ENCODE assay signal across 20 cellular contexts in the genomic region with DNA sequence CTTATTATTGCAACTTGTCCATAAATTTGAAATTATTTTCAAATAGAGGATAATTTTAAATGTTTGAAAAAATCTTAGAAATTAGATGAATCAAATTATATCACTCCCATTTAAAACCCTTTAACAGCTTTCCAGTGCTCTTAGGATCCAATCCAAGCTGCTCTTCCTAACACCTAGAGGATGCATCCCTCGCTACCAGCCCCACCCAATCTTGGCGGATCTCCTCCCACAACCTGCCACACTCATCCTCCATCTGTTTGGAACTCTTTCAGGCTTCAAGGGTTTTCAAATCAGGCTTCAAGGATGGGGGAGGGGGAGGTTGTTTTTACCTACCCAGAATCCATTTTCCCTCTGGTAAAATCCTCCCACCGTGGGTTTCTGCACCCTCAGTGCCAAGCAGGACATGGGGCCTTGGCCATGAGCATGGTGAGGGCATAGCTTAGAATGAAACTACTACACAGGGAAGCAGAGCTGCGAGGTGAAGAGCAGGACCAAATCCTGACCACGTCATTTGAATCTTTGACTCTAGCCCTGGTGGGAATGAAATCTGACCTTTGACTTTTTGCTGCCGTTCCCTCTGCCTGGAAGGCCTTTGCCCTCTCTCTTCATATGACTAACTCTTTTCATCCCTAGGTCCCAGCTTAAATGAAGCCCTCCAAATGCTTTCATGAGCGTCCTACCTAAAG.
DNase-seq lines count a peak whose midpoint lies in the region; ATAC-seq and TF ChIP-seq lines count a peak whose summit lies in the region.
"Had no signal": no experiment of that assay in that cellular context is flagged by ENCODE, and none has a peak within 500 bp of the region (broad histone marks: within the 10 kb centered on the region; RNA-seq: fewer than 3 reads in every experiment).

No MANE protein-coding gene starts in this region.

- no peak overlapping the region for H3K9ac ChIP-seq in HCT116 (ENCODE audit: low read length)

- DNase-seq in HCT116 (ENCODE audit: low read depth, low spot score) (no peak), Panc1 (ENCODE audit: low read depth, low spot score) (no peak), left colon (no peak), renal cortical epithelial cell (ENCODE audit: low read depth) (peak; percentile 21), NCI-H2196 (lab: John Stamatoyannopoulos, UW; ENCODE audit: unreplicated experiment) (no peak), upper lobe of left lung (no peak)
- no peak for DNase-seq in effector CD4-positive, alpha-beta T cell
- DNase-seq: activated CD4-positive, alpha-beta T cell treated with anti-CD3 and anti-CD28 coated beads for 4 hours; activated T-cell treated with anti-CD3 and anti-CD28 coated beads, Interleukin-2, amount 50 U/mL, for 4 hours; body of pancreas; CD4-positive, alpha-beta T cell; DMS153; effector CD8-positive, alpha-beta T cell; GF-D8; lower lobe of right lung; NCI-H2107; NCI-H526; T-helper 17 cell had no signal

- no peaks in the 10 kb centered on the region; the same call in 1 of the 2 replicates for H3K9me2 ChIP-seq in HCT116 (ENCODE audit: insufficient read depth)

- POLR2A ChIA-PET in HCT116 (lab: Charles Lee) (no interaction called here), Panc1 (lab: Charles Lee) (no interaction called here)

- in situ Hi-C loops in Panc1 (cut with HindIII; ENCODE audit: low pct_unique_long_range_greater_than_20kb, low sequenced_read_pairs) = no loop called here

- H3K4me2 ChIP-seq in HCT116 (ENCODE audit: low read length) = peak overlapping the region; percentile 60; the same call in 1 of the 2 replicates

- no peaks in the 10 kb centered on the region for H3K36me3 ChIP-seq in HCT116 (ENCODE audit: control insufficient read depth in 1 of 2, insufficient read depth in 2 of 2, low read length in 2 of 2)
- no peaks in the 10 kb centered on the region for H3K36me3 ChIP-seq in Panc1 (ENCODE audit: control insufficient read depth, insufficient read depth, low read length)
- H3K36me3 ChIP-seq in upper lobe of left lung = no peaks in the 10 kb centered on the region
- H3K36me3 ChIP-seq: lower lobe of right lung, neutrophil, tibial nerve had no signal

- BruUV-seq in HCT116 (replicated peaks; lab: Mats Ljungman, UMichigan) (no TSS peak), Panc1 (replicated peaks; lab: Mats Ljungman, UMichigan) (no TSS peak)

- no peaks in the 10 kb centered on the region for H3K79me2 ChIP-seq in HCT116 (ENCODE audit: insufficient read depth, low read length)

- intact Hi-C loops in HCT116 (cut with micrococcal nuclease) (loop anchor here (5.0 kb wide), 1 partner anchor 49 kb away; no protein-coding TSS in a partner anchor), Panc1 (cut with micrococcal nuclease; ENCODE audit: unreplicated experiment) (no loop called here), left colon (cut with DNase I, micrococcal nuclease) (no loop called here)

- no peak for TF ChIP-seq EP300 in upper lobe of left lung (IDR thresholded peaks at IDR 0.05)

- ATAC-seq in HCT116 = no peak
- ATAC-seq in Panc1 = no peak
- ATAC-seq in left colon = peak; percentile 50
- no peak for ATAC-seq in upper lobe of left lung (ENCODE audit: low FRiP score in 2 of 2)
- ATAC-seq: activated T-cell treated with anti-CD3 and anti-CD28 coated beads, Interleukin-2, amount 50 U/mL, for 4 hours; body of pancreas; lower lobe of right lung; T-helper 17 cell had no signal

- no peaks in the 10 kb centered on the region for H4K20me1 ChIP-seq in HCT116 (ENCODE audit: insufficient read depth)

- CTCF ChIA-PET in HCT116 (lab: Charles Lee) (no interaction called here), Panc1 (lab: Charles Lee) (no interaction called here)

- RAD21 ChIA-PET in HCT116 (lab: Charles Lee; ENCODE audit: low non-redundant PET in 1 of 2, low total read pairs in 2 of 2, uncharacterized antibody in 2 of 2, unreplicated experiment in 2 of 2) = no interaction called here

- 68 to 76% methylated on average over 7 of the region's 7 CpGs for WGBS in upper lobe of left lung, 2 donors

- TF ChIP-seq CTCF in HCT116 (IDR thresholded peaks at IDR 0.05 in 2 of 3, conservative IDR thresholded peaks at IDR 0.05 in 1 of 3; ENCODE audit: borderline replicate concordance in 1 of 3, insufficient read depth in 1 of 3, low read depth in 2 of 3, low read length in 2 of 3) = no peak
- TF ChIP-seq CTCF in Panc1 (IDR thresholded peaks at IDR 0.05) = no peak
- no peak for TF ChIP-seq CTCF in upper lobe of left lung (IDR thresholded peaks at IDR 0.05)

- H3K27me3 ChIP-seq in HCT116 (ENCODE audit: insufficient read depth, low read length) (no peaks in the 10 kb centered on the region), Panc1 (ENCODE audit: control insufficient read depth, insufficient read depth, low read length) (no peaks in the 10 kb centered on the region), upper lobe of left lung (no peaks in the 10 kb centered on the region)
- H3K27me3 ChIP-seq: body of pancreas, neutrophil, tibial nerve had no signal

- H3K4me1 ChIP-seq in HCT116 (ENCODE audit: control insufficient read depth in 1 of 2, insufficient read depth in 2 of 2, low read length in 2 of 2) (peaks cover 19 to 25% of the 10 kb centered on the region in 2 experiments; a peak in 3 of 4 replicates), Panc1 (ENCODE audit: control insufficient read depth, insufficient read depth, low read length) (no peaks in the 10 kb centered on the region; the same call in 1 of the 2 replicates), upper lobe of left lung (no peaks in the 10 kb centered on the region)
- H3K4me1 ChIP-seq: body of pancreas, lower lobe of right lung, tibial nerve had no signal

- peak overlapping the region; percentile 79 for H2AFZ ChIP-seq in HCT116 (ENCODE audit: low read depth, low read length, poor library complexity, severe bottlenecking)

- H3K27ac ChIP-seq in HCT116 (ENCODE audit: low read depth, low read length) (no peak overlapping the region), Panc1 (ENCODE audit: low read length) (peak overlapping the region; percentile 26; the same call in 1 of the 2 replicates), upper lobe of left lung (no peak overlapping the region)
- H3K27ac ChIP-seq: body of pancreas, lower lobe of right lung, neutrophil, tibial nerve had no signal

- H3K4me3 ChIP-seq in HCT116 (replicated peaks in 1 of 2; ENCODE audit: low read depth in 1 of 2, low read length in 2 of 2) (no peak overlapping the region), Panc1 (ENCODE audit: low read depth in 2 of 2, low read length in 2 of 2) (no peak overlapping the region), upper lobe of left lung (no peak overlapping the region)
- H3K4me3 ChIP-seq: body of pancreas, lower lobe of right lung, tibial nerve had no signal

- H3K9me3 ChIP-seq in HCT116 (ENCODE audit: control insufficient read depth in 1 of 2, insufficient read depth in 1 of 2, low read depth in 1 of 2, low read length in 2 of 2) (no peaks in the 10 kb centered on the region), Panc1 (ENCODE audit: control insufficient read depth, insufficient read depth, low read depth, low read length) (no peaks in the 10 kb centered on the region), upper lobe of left lung (no peaks in the 10 kb centered on the region)
- H3K9me3 ChIP-seq: body of pancreas, lower lobe of right lung, neutrophil, tibial nerve had no signal

- TF ChIP-seq RAD21 in HCT116 (IDR thresholded peaks at IDR 0.05; ENCODE audit: low read depth) = no peak

- TF ChIP-seq POLR2A in HCT116 (IDR thresholded peaks at IDR 0.05; ENCODE audit: borderline replicate concordance, extremely low read depth, insufficient read depth, insufficient read length) (no peak), upper lobe of left lung (IDR thresholded peaks at IDR 0.05) (no peak)

TF ChIP-seq in HCT116, 20 proteins besides CTCF, POLR2A, EP300 and RAD21 (continues in another document):
- no peak for TF ChIP-seq MAX (IDR thresholded peaks at IDR 0.05)
- no peak for TF ChIP-seq EGR1 (IDR thresholded peaks at IDR 0.05; ENCODE audit: low read depth)
- TF ChIP-seq, protein P1, sequence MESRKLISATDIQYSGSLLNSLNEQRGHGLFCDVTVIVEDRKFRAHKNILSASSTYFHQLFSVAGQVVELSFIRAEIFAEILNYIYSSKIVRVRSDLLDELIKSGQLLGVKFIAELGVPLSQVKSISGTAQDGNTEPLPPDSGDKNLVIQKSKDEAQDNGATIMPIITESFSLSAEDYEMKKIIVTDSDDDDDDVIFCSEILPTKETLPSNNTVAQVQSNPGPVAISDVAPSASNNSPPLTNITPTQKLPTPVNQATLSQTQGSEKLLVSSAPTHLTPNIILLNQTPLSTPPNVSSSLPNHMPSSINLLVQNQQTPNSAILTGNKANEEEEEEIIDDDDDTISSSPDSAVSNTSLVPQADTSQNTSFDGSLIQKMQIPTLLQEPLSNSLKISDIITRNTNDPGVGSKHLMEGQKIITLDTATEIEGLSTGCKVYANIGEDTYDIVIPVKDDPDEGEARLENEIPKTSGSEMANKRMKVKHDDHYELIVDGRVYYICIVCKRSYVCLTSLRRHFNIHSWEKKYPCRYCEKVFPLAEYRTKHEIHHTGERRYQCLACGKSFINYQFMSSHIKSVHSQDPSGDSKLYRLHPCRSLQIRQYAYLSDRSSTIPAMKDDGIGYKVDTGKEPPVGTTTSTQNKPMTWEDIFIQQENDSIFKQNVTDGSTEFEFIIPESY (IDR thresholded peaks at IDR 0.05; ENCODE audit: extremely low read depth, insufficient replicate concordance, low read length) = no peak
- no peak for TF ChIP-seq EZH2phosphoT487 (IDR thresholded peaks at IDR 0.05; ENCODE audit: borderline replicate concordance)
- TF ChIP-seq ZFX (IDR thresholded peaks at IDR 0.05) = no peak
- no peak for TF ChIP-seq EZH2 (IDR thresholded peaks at IDR 0.05)
- no peak for TF ChIP-seq SRF (IDR thresholded peaks at IDR 0.05; ENCODE audit: low read depth)
